Comparison of ENCODE assay signal across 27 cellular contexts in the genomic region with DNA sequence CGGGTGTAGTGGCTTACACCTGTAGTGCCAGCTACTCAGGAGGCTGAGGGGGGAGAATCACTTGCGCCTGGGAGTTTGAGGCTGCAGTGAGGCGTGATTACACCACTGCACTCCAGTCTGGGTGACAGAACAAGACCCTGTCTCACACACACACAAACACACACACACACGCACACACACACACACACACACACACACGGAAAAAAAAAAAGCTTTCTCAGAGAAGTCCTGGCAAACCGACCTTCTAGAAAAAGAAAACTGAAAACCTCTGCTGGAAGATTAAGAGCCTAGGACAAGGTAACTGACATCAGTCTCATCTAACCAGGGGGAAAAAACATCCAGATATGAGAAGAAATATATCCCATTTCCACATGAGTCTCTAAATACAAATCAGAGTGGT.
"Had no signal": no experiment of that assay in that cellular context is flagged by ENCODE, and none has a peak within 500 bp of the region (broad histone marks: within the 10 kb centered on the region; RNA-seq: fewer than 3 reads in every experiment).

No MANE protein-coding gene starts in this region.

- H3K4me1 Mint-ChIP-seq: central memory CD8-positive, alpha-beta T cell had no signal

- H3K9me3 Mint-ChIP-seq: activated B cell treated with CpG ODN at 0.5 μM for 24 hours; activated CD4-positive, alpha-beta T cell treated with anti-CD3 and anti-CD28 coated beads, Interleukin-2, amount 10 ng/mL, durations not matched to agents 24 days and 14 days; activated naive CD4-positive, alpha-beta T cell treated with anti-CD3 and anti-CD28 coated beads, Interleukin-2, amount 50 U/mL, for 24 hours; activated T-cell treated with anti-CD3 and anti-CD28 coated beads, Interleukin-2, amount 50 U/mL, for 24 hours; activated T-helper 1 cell treated with anti-CD3 and anti-CD28 coated beads, Interleukin-12 subunit alpha, Interleukin-12 subunit beta, Interleukin-2, Interleukin-4 antibody, amounts not matched to agents 30 ng/mL and 10 ng/mL and 1 ng/mL, durations not matched to agents 14 hours and 24 hours and 36 hours; central memory CD8-positive, alpha-beta T cell; T-helper 1 cell treated with Interleukin-12 subunit alpha and Interleukin-12 subunit beta and Interleukin-4 antibody, amounts not matched to agents 30 μg/mL and 1 μg/mL, for 36 hours had no signal

- H3K27ac ChIP-seq: KMS-11, SJSA1 had no signal

- ATAC-seq: activated CD8-positive, alpha-beta memory T cell treated with anti-CD3 and anti-CD28 coated beads, Interleukin-2, amount 10 ng/mL, durations not matched to agents 7 days and 5 days; PC-3 had no signal

- H3K9me3 ChIP-seq: SJSA1 had no signal

- H3K27me3 Mint-ChIP-seq: activated B cell treated with CpG ODN at 0.5 μM for 24 hours; activated CD4-positive, alpha-beta T cell treated with anti-CD3 and anti-CD28 coated beads, Interleukin-2, amount 10 ng/mL, durations not matched to agents 24 days and 14 days; activated naive CD4-positive, alpha-beta T cell treated with anti-CD3 and anti-CD28 coated beads, Interleukin-2, amount 50 U/mL, for 24 hours; activated T-cell treated with anti-CD3 and anti-CD28 coated beads, Interleukin-2, amount 50 U/mL, for 24 hours; central memory CD8-positive, alpha-beta T cell had no signal

- H3K4me3 Mint-ChIP-seq: activated B cell treated with CpG ODN at 0.5 μM for 24 hours; activated CD4-positive, alpha-beta T cell treated with anti-CD3 and anti-CD28 coated beads, Interleukin-2, amount 10 ng/mL, durations not matched to agents 24 days and 14 days; activated CD8-positive, alpha-beta memory T cell treated with anti-CD3 and anti-CD28 coated beads, Interleukin-2, amount 10 ng/mL, durations not matched to agents 7 days and 5 days; activated naive CD4-positive, alpha-beta T cell treated with anti-CD3 and anti-CD28 coated beads, Interleukin-2, amount 50 U/mL, for 24 hours; activated T-cell treated with anti-CD3 and anti-CD28 coated beads, Interleukin-2, amount 50 U/mL, for 24 hours; activated T-helper 1 cell treated with anti-CD3 and anti-CD28 coated beads, Interleukin-12 subunit alpha, Interleukin-12 subunit beta, Interleukin-2, Interleukin-4 antibody, amounts not matched to agents 30 ng/mL and 10 ng/mL and 1 ng/mL, durations not matched to agents 14 hours and 24 hours and 36 hours; central memory CD8-positive, alpha-beta T cell; T-helper 1 cell treated with Interleukin-12 subunit alpha and Interleukin-12 subunit beta and Interleukin-4 antibody, amounts not matched to agents 30 μg/mL and 1 μg/mL, for 36 hours had no signal

- H3K4me2 ChIP-seq: KMS-11 had no signal

- H3K27me3 ChIP-seq: SJSA1 had no signal

- FAIRE-seq: bronchial epithelial cell, RCC 7860 had no signal

- H3K36me3 Mint-ChIP-seq: activated CD8-positive, alpha-beta memory T cell treated with anti-CD3 and anti-CD28 coated beads, Interleukin-2, amount 10 ng/mL, durations not matched to agents 7 days and 5 days; activated naive CD4-positive, alpha-beta T cell treated with anti-CD3 and anti-CD28 coated beads, Interleukin-2, amount 50 U/mL, for 24 hours had no signal

- H3K4me1 ChIP-seq: SJSA1 had no signal

- H3K4me3 ChIP-seq: SJSA1 had no signal

- DNase-seq: activated B cell treated with CpG ODN at 0.5 μM for 24 hours; activated CD4-positive, alpha-beta T cell treated with anti-CD3 and anti-CD28 coated beads for 1 hour; activated CD4-positive, alpha-beta T cell treated with anti-CD3 and anti-CD28 coated beads, Interleukin-2, amount 10 ng/mL, durations not matched to agents 24 days and 14 days; activated CD4-positive, alpha-beta T cell treated with anti-CD3 and anti-CD28 coated beads, Interleukin-2, amount 50 U/mL, for 48 hours; activated CD8-positive, alpha-beta memory T cell treated with anti-CD3 and anti-CD28 coated beads, Interleukin-2, amount 10 ng/mL, durations not matched to agents 7 days and 5 days; activated effector memory CD4-positive, alpha-beta T cell treated with Interleukin-2 at 50 U/mL for 16 hours; activated naive CD4-positive, alpha-beta T cell; activated T-cell treated with anti-CD3 and anti-CD28 coated beads, Interleukin-2, amount 50 U/mL, for 24 hours; aorta; NCI-H1092; NCI-H1417; NCI-H1930; NCI-H2171; NCI-H2227 treated with DMSO at 0.1 percent for 48 hours; NCI-H526; NCI-H774; NK-92 treated with Interleukin-12 subunit alpha and Interleukin-12 subunit beta, amount 100 ng/mL, for 24 hours; PC-3; SHP77 had no signal

- H3K27ac Mint-ChIP-seq: activated B cell treated with CpG ODN at 0.5 μM for 24 hours; activated CD4-positive, alpha-beta T cell treated with anti-CD3 and anti-CD28 coated beads, Interleukin-2, amount 10 ng/mL, durations not matched to agents 24 days and 14 days; activated CD8-positive, alpha-beta memory T cell treated with anti-CD3 and anti-CD28 coated beads, Interleukin-2, amount 10 ng/mL, durations not matched to agents 7 days and 5 days; activated naive CD4-positive, alpha-beta T cell treated with anti-CD3 and anti-CD28 coated beads, Interleukin-2, amount 50 U/mL, for 24 hours; activated T-cell treated with anti-CD3 and anti-CD28 coated beads, Interleukin-2, amount 50 U/mL, for 24 hours; activated T-helper 1 cell treated with anti-CD3 and anti-CD28 coated beads, Interleukin-12 subunit alpha, Interleukin-12 subunit beta, Interleukin-2, Interleukin-4 antibody, amounts not matched to agents 30 ng/mL and 10 ng/mL and 1 ng/mL, durations not matched to agents 14 hours and 24 hours and 36 hours; T-helper 1 cell treated with Interleukin-12 subunit alpha and Interleukin-12 subunit beta and Interleukin-4 antibody, amounts not matched to agents 30 μg/mL and 1 μg/mL, for 36 hours had no signal

- H3K9ac ChIP-seq: KMS-11 had no signal
